Comparison of ENCODE assay signal across 20 cellular contexts in the genomic region with DNA sequence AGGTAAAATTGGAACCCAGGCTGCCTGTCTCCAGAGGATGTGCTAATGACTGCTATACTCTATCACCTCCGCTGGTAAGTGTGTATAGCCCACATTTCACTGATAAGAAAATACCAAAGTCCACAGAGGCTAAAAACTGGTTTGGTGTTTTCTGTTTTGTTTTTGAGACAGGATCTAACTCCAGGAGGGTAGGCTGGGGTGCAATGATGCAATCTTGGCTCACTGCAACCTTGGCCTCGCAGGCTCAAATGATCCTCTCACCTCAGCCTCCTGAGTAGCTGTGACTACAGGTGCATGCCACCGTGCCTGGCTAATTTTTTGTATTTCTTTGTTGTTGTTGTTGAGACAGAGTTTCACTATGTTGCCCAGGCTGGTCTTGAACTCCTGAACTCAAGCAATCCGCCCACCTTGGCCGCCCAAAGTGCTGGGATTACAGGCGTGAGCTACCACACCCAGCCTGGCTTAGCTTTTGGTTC.
DNase-seq lines count a peak whose midpoint lies in the region; ATAC-seq and TF ChIP-seq lines count a peak whose summit lies in the region.
"Had no signal": no experiment of that assay in that cellular context is flagged by ENCODE, and none has a peak within 500 bp of the region (broad histone marks: within the 10 kb centered on the region; RNA-seq: fewer than 3 reads in every experiment).

No MANE protein-coding gene starts in this region.

- peak; percentile 25 to 65 for TF ChIP-seq RAD21 in liver (IDR thresholded peaks at IDR 0.05)

- H3K23ac ChIP-seq in trophoblast cell (ENCODE audit: low read length): no peak overlapping the region

- H2BK12ac ChIP-seq in trophoblast cell (ENCODE audit: low read length): peak overlapping the region; percentile 41

- H4K12ac ChIP-seq in trophoblast cell (ENCODE audit: low read depth, low read length): no peak overlapping the region

- no peak overlapping the region for H2AK5ac ChIP-seq in trophoblast cell (ENCODE audit: low read length)

- no peak for TF ChIP-seq CTCF in liver (IDR thresholded peaks at IDR 0.05; ENCODE audit: low read depth, low read length, missing input control)
- no peak for TF ChIP-seq CTCF in ovary (IDR thresholded peaks at IDR 0.05)
- TF ChIP-seq CTCF in foreskin fibroblast (IDR thresholded peaks at IDR 0.05; ENCODE audit: low read depth, low read length): no peak

- H3K18ac ChIP-seq in trophoblast cell (ENCODE audit: low read length): no peak overlapping the region

- H2AFZ ChIP-seq in trophoblast cell (ENCODE audit: insufficient read depth, low read length, poor library complexity): no peak overlapping the region
- H2AFZ ChIP-seq: GM23338 had no signal

- H2BK5ac ChIP-seq in trophoblast cell (ENCODE audit: low read depth, low read length, poor library complexity): peak overlapping the region; percentile 3

- intact Hi-C loops in left colon (cut with DNase I, micrococcal nuclease): no loop called here
- intact Hi-C loops in right cardiac atrium (cut with DNase I): loop anchor here in 1 of 4 donors (10.0 kb wide), 1 partner anchor 604 kb away; no protein-coding TSS in a partner anchor
- intact Hi-C loops in ovary (cut with DNase I): loop anchor here in 2 of 4 donors (10.0 kb wide), 1 partner anchor 414 kb away; the partner anchor contains the start of gene LARGE1 (in 2 of the 2)

- H3K27ac ChIP-seq in liver (ENCODE audit: low read depth in 1 of 2, low read length in 2 of 2): no peak overlapping the region
- peak overlapping the region; percentile 9 for H3K27ac ChIP-seq in trophoblast cell (ENCODE audit: low read depth, low read length)
- H3K27ac ChIP-seq in right cardiac atrium (ENCODE audit: low read length): no peak overlapping the region
- H3K27ac ChIP-seq in ovary: no peak overlapping the region
- H3K27ac ChIP-seq: A549 had no signal

- H3K36me3 ChIP-seq in liver (ENCODE audit: control insufficient read depth in 4 of 4, insufficient read depth in 3 of 4, low read depth in 1 of 4, low read length in 3 of 4) (no peaks in the 10 kb centered on the region), trophoblast cell (ENCODE audit: control insufficient read depth in 1 of 2, insufficient read depth in 2 of 2, low read length in 2 of 2) (no peaks in the 10 kb centered on the region), ovary (no peaks in the 10 kb centered on the region)

- H3K79me1 ChIP-seq in trophoblast cell (ENCODE audit: low read length): no peaks in the 10 kb centered on the region

- H3K4me2 ChIP-seq in trophoblast cell (ENCODE audit: low read length): no peak overlapping the region
- H3K4me2 ChIP-seq: A549, GM23338 had no signal

- H3K4me3 ChIP-seq in liver (ENCODE audit: low read depth in 1 of 3, low read length in 3 of 3): no peak overlapping the region
- H3K4me3 ChIP-seq in trophoblast cell (ENCODE audit: low read depth, low read length): no peak overlapping the region
- no peak overlapping the region for H3K4me3 ChIP-seq in right cardiac atrium (ENCODE audit: low read length)
- no peak overlapping the region for H3K4me3 ChIP-seq in ovary
- H3K4me3 ChIP-seq in foreskin fibroblast (ENCODE audit: low read depth in 1 of 2, low read length in 2 of 2): no peak overlapping the region
- H3K4me3 ChIP-seq: A549, GM23338 had no signal

- WGBS in liver: 70% methylated on average over 6 of the region's 6 CpGs
- no CpG with 5 or more reads among the region's 6 CpGs for WGBS in trophoblast cell (ENCODE audit: extremely low coverage, insufficient coverage, insufficient read length)
- 96% methylated on average over 6 of the region's 6 CpGs for WGBS in right cardiac atrium
- WGBS in ovary, 3 donors: 92 to 98% (median 95%) methylated on average over 6 of the region's 6 CpGs

- H3K4ac ChIP-seq in trophoblast cell (ENCODE audit: low read depth, low read length): no peak overlapping the region

- H4K8ac ChIP-seq in trophoblast cell (ENCODE audit: low read depth, low read length): no peak overlapping the region

- DNase-seq in HuH-7.5 (ENCODE audit: low spot score) (peak; percentile 28), left colon (no peak), trophoblast cell (no peak), right cardiac atrium (no peak), ovary (no peak), foreskin fibroblast (no peak)
- no peak for DNase-seq in activated effector memory CD4-positive, alpha-beta T cell treated with Interleukin-2 at 50 U/mL for 16 hours
- DNase-seq: 8988T; C1 segment of cervical spinal cord; Calu3; CD4-positive, alpha-beta memory T cell; COR-L47; DMS53; DMS79 treated with DMSO at 0.1 percent for 48 hours; GF-D8; H9 had no signal

- no peaks in the 10 kb centered on the region for H3K79me2 ChIP-seq in trophoblast cell (ENCODE audit: control insufficient read depth, insufficient read depth, low read length, poor library complexity)

- H3K4me1 ChIP-seq in liver (ENCODE audit: control insufficient read depth in 4 of 4, insufficient read depth in 4 of 4, low read length in 3 of 4) (peaks cover 0 to 15% (median 3%) of the 10 kb centered on the region in 4 donors), trophoblast cell (ENCODE audit: control insufficient read depth in 1 of 2, insufficient read depth in 2 of 2, low read length in 2 of 2) (peaks cover 2 to 7% of the 10 kb centered on the region in 2 experiments), right cardiac atrium (ENCODE audit: control insufficient read depth, insufficient read depth, low read length) (peaks cover 2% of the 10 kb centered on the region), ovary (ENCODE audit: insufficient read depth) (no peaks in the 10 kb centered on the region)

- H3K9me3 ChIP-seq in liver (ENCODE audit: control insufficient read depth in 4 of 4, low read length in 3 of 4) (no peaks in the 10 kb centered on the region), trophoblast cell (ENCODE audit: insufficient read depth, low read depth, low read length) (no peaks in the 10 kb centered on the region), right cardiac atrium (ENCODE audit: control insufficient read depth, low read length) (no peaks in the 10 kb centered on the region), ovary (no peaks in the 10 kb centered on the region)
- H3K9me3 ChIP-seq: A549 had no signal

- no peak overlapping the region for H2BK120ac ChIP-seq in trophoblast cell (ENCODE audit: insufficient read depth, low read length, poor library complexity)

- no peaks in the 10 kb centered on the region for H3K27me3 ChIP-seq in liver (ENCODE audit: control insufficient read depth in 4 of 4, insufficient read depth in 4 of 4, low read length in 3 of 4)
- H3K27me3 ChIP-seq in trophoblast cell (ENCODE audit: insufficient read depth, low read length): no peaks in the 10 kb centered on the region
- H3K27me3 ChIP-seq in right cardiac atrium (ENCODE audit: control insufficient read depth, insufficient read depth): no peaks in the 10 kb centered on the region
- no peaks in the 10 kb centered on the region for H3K27me3 ChIP-seq in ovary

- ATAC-seq in left colon: peak; percentile 81
- no peak for ATAC-seq in right cardiac atrium
- ATAC-seq: A549, GM23338, HCT116 had no signal

- no peak for TF ChIP-seq EP300 in ovary (IDR thresholded peaks at IDR 0.05)

- H3K9ac ChIP-seq in liver (ENCODE audit: low read depth in 1 of 2, low read length in 2 of 2): no peak overlapping the region
- no peak overlapping the region for H3K9ac ChIP-seq in trophoblast cell (ENCODE audit: low read length)

- no peak overlapping the region for H3K14ac ChIP-seq in trophoblast cell (ENCODE audit: low read length)

- TF ChIP-seq POLR2A in ovary (IDR thresholded peaks at IDR 0.05): no peak

- peak overlapping the region; percentile 29 for H4K91ac ChIP-seq in trophoblast cell (ENCODE audit: low read depth, low read length)

TF ChIP-seq in liver, 16 proteins besides CTCF, POLR2A, EP300 and RAD21 (continues in another document):
- TF ChIP-seq, protein P1, sequence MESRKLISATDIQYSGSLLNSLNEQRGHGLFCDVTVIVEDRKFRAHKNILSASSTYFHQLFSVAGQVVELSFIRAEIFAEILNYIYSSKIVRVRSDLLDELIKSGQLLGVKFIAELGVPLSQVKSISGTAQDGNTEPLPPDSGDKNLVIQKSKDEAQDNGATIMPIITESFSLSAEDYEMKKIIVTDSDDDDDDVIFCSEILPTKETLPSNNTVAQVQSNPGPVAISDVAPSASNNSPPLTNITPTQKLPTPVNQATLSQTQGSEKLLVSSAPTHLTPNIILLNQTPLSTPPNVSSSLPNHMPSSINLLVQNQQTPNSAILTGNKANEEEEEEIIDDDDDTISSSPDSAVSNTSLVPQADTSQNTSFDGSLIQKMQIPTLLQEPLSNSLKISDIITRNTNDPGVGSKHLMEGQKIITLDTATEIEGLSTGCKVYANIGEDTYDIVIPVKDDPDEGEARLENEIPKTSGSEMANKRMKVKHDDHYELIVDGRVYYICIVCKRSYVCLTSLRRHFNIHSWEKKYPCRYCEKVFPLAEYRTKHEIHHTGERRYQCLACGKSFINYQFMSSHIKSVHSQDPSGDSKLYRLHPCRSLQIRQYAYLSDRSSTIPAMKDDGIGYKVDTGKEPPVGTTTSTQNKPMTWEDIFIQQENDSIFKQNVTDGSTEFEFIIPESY (IDR thresholded peaks at IDR 0.05): no peak
- no peak for TF ChIP-seq FOXA1 (IDR thresholded peaks at IDR 0.05)
- peak; percentile 77 to 84 for TF ChIP-seq HNF4A (conservative IDR thresholded peaks at IDR 0.05)
- TF ChIP-seq JUND (IDR thresholded peaks at IDR 0.05): no peak
- TF ChIP-seq, protein P2, sequence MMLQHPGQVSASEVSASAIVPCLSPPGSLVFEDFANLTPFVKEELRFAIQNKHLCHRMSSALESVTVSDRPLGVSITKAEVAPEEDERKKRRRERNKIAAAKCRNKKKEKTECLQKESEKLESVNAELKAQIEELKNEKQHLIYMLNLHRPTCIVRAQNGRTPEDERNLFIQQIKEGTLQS (IDR thresholded peaks at IDR 0.05): peak; percentile 79
- TF ChIP-seq GABPA (IDR thresholded peaks at IDR 0.05 in 1 of 2, conservative IDR thresholded peaks at IDR 0.05 in 1 of 2): no peak
- TF ChIP-seq EGR1 (IDR thresholded peaks at IDR 0.05; ENCODE audit: low read depth in 2 of 2): no peak
- TF ChIP-seq, protein P3, sequence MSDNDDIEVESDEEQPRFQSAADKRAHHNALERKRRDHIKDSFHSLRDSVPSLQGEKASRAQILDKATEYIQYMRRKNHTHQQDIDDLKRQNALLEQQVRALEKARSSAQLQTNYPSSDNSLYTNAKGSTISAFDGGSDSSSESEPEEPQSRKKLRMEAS (IDR thresholded peaks at IDR 0.05): peak; percentile 33
- no peak for TF ChIP-seq NR2F2 (IDR thresholded peaks at IDR 0.05)
- TF ChIP-seq SP1 (IDR thresholded peaks at IDR 0.05): peak; percentile 50
- TF ChIP-seq TAF1 (conservative IDR thresholded peaks at IDR 0.05): no peak
- TF ChIP-seq FOXA2 (IDR thresholded peaks at IDR 0.05): peak; percentile 18
- no peak for TF ChIP-seq YY1 (IDR thresholded peaks at IDR 0.05)
